In the genomic region with DNA sequence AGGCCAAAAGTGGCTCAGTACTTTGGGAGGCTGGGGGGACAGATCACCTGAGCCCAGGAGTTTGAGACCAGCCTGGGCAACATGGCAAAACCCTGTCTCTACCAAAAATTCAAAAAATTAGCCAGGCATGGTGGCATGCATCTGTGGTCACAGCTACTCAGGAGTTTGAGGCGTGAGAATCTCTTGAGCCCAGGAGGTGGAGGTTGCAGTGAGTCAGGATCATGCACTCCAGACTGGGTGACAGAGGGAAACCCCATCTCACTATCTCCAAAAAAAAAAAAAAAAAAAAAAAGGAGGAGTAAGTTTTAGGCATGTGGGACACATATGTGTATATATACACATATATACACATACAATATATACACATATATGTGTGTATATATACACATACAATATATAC, we compare ENCODE assay signal across 19 cellular contexts.
DNase-seq lines count a peak whose midpoint lies in the region; ATAC-seq and TF ChIP-seq lines count a peak whose summit lies in the region.
"Had no signal": no experiment of that assay in that cellular context is flagged by ENCODE, and none has a peak within 500 bp of the region (broad histone marks: within the 10 kb centered on the region; RNA-seq: fewer than 3 reads in every experiment).

No MANE protein-coding gene starts in this region.

- H3K27ac ChIP-seq in mesendoderm (ENCODE audit: low read depth, low read length) (peak overlapping the region; percentile 28), lower lobe of right lung (no peak overlapping the region)
- H3K27ac ChIP-seq: adrenal gland, BLaER1, dorsolateral prefrontal cortex, stomach had no signal

- H3K36me3 Mint-ChIP-seq in chondrocyte (ENCODE audit: low read depth): peaks cover 2% of the 10 kb centered on the region

- H3K27ac Mint-ChIP-seq in chondrocyte (ENCODE audit: unreplicated experiment): peak overlapping the region; percentile 24

- H3K79me2 ChIP-seq in mesendoderm (ENCODE audit: control insufficient read depth, insufficient read depth, low read length): no peaks in the 10 kb centered on the region

- H3K9me3 Mint-ChIP-seq in chondrocyte (ENCODE audit: low read depth): peaks cover 22% of the 10 kb centered on the region

- no peak overlapping the region for H4K8ac ChIP-seq in mesendoderm (ENCODE audit: low read depth, low read length)

- no peak overlapping the region for H3K9ac ChIP-seq in mesendoderm (ENCODE audit: low read length)
- H3K9ac ChIP-seq: BLaER1 had no signal

- no peak overlapping the region for H3K56ac ChIP-seq in mesendoderm (ENCODE audit: low read length)

- H3K4me1 ChIP-seq in mesendoderm (ENCODE audit: control insufficient read depth, low read depth, low read length) (no peaks in the 10 kb centered on the region), lower lobe of right lung (no peaks in the 10 kb centered on the region)
- H3K4me1 ChIP-seq: adrenal gland, BLaER1 had no signal

- peak; percentile 74 for DNase-seq in Caki2 (ENCODE audit: low read depth)
- peak; percentile 97 for DNase-seq in M059J (ENCODE audit: low read depth)
- no peak for DNase-seq in chondrocyte (ENCODE audit: low spot score)
- DNase-seq in mesendoderm: peak; percentile 65
- no peak for DNase-seq in lower lobe of right lung
- DNase-seq in DMS 273 treated with DMSO at 0.1 percent for 48 hours (lab: John Stamatoyannopoulos, UW): no peak
- DNase-seq in retina: no peak
- DNase-seq: activated CD4-positive, alpha-beta T cell treated with anti-CD3 and anti-CD28 coated beads, Interleukin-2, amount 50 U/mL, for 1 hour; activated T-cell treated with anti-CD3 and anti-CD28 coated beads, Interleukin-2, amount 50 U/mL, for 48 hours; adrenal gland; DMS79 treated with DMSO at 0.1 percent for 48 hours; dorsolateral prefrontal cortex; midbrain; NCI-H1930; NCI-H748 treated with DMSO at 0.1 percent for 48 hours; occipital lobe; stomach had no signal

- TF ChIP-seq CTCF in chondrocyte (IDR thresholded peaks at IDR 0.05): no peak
- no peak for TF ChIP-seq CTCF in lower lobe of right lung (IDR thresholded peaks at IDR 0.05)

- no peak overlapping the region for H3K4ac ChIP-seq in mesendoderm (ENCODE audit: low read depth, low read length)

- no peak overlapping the region for H2BK120ac ChIP-seq in mesendoderm (ENCODE audit: low read depth, low read length)

- H4K5ac ChIP-seq in mesendoderm (ENCODE audit: low read length): no peak overlapping the region

- H3K79me1 ChIP-seq in mesendoderm (ENCODE audit: low read length): no peaks in the 10 kb centered on the region

- no CpG with 5 or more reads among the region's 1 CpG for WGBS in mesendoderm (ENCODE audit: extremely low coverage, insufficient coverage, low lambda C conversion rate)

- H3K27me3 Mint-ChIP-seq in chondrocyte (ENCODE audit: low read depth): no peaks in the 10 kb centered on the region

- intact Hi-C loops in lower lobe of right lung (cut with DNase I): no loop called here

- no peak overlapping the region for H2BK15ac ChIP-seq in mesendoderm (replicated peaks; ENCODE audit: low read depth)

- H3K23ac ChIP-seq in mesendoderm (ENCODE audit: low read length): no peak overlapping the region

- no peaks in the 10 kb centered on the region for H3K9me3 ChIP-seq in lower lobe of right lung
- H3K9me3 ChIP-seq: adrenal gland, BLaER1, stomach had no signal

- ATAC-seq in lower lobe of right lung: no peak
- ATAC-seq in GM21423 (IDR thresholded peaks at IDR 0.05; ENCODE audit: unreplicated experiment): no peak

- in situ Hi-C loops in Caki2 (cut with HindIII; ENCODE audit: low pct_unique_long_range_greater_than_20kb, low sequenced_read_pairs): no loop called here

- H3K18ac ChIP-seq in mesendoderm (ENCODE audit: low read length): no peak overlapping the region

- H3K27me3 ChIP-seq in mesendoderm (ENCODE audit: insufficient read depth, low read length, poor library complexity): no peaks in the 10 kb centered on the region
- H3K27me3 ChIP-seq in lower lobe of right lung (ENCODE audit: low read depth): no peaks in the 10 kb centered on the region
- H3K27me3 ChIP-seq: adrenal gland, BLaER1, dorsolateral prefrontal cortex, stomach had no signal

- no peak overlapping the region for H3K4me2 ChIP-seq in mesendoderm (ENCODE audit: low read length)
- H3K4me2 ChIP-seq: BLaER1 had no signal

- H3K36me3 ChIP-seq in mesendoderm (ENCODE audit: control insufficient read depth, insufficient read depth, low read length) (no peaks in the 10 kb centered on the region), lower lobe of right lung (no peaks in the 10 kb centered on the region)
- H3K36me3 ChIP-seq: adrenal gland, BLaER1, stomach had no signal

- H2BK5ac ChIP-seq in mesendoderm (ENCODE audit: low read length): no peak overlapping the region

- peaks cover 42% of the 10 kb centered on the region for H3K4me1 Mint-ChIP-seq in chondrocyte (ENCODE audit: low read depth)

- H3K4me3 Mint-ChIP-seq in chondrocyte (ENCODE audit: unreplicated experiment): no peak overlapping the region

- H2AK5ac ChIP-seq in mesendoderm (ENCODE audit: low read length): no peak overlapping the region

- H3K4me3 ChIP-seq in mesendoderm (ENCODE audit: low read length) (no peak overlapping the region), lower lobe of right lung (no peak overlapping the region)
- H3K4me3 ChIP-seq: adrenal gland, BLaER1, dorsolateral prefrontal cortex, stomach had no signal

Comparison
In these comparisons a context has a peak if more than half of its experiments do, and no peak if none do; other contexts are left out.
1. DNase-seq: peak in Caki2 (single experiment), M059J (single experiment) and mesendoderm (single experiment); none in chondrocyte (single experiment), lower lobe of right lung (single experiment), DMS 273 treated with DMSO at 0.1 percent for 48 hours (single experiment) and retina (single experiment).